ENCODE assay signal across 22 cellular contexts in the genomic region with DNA sequence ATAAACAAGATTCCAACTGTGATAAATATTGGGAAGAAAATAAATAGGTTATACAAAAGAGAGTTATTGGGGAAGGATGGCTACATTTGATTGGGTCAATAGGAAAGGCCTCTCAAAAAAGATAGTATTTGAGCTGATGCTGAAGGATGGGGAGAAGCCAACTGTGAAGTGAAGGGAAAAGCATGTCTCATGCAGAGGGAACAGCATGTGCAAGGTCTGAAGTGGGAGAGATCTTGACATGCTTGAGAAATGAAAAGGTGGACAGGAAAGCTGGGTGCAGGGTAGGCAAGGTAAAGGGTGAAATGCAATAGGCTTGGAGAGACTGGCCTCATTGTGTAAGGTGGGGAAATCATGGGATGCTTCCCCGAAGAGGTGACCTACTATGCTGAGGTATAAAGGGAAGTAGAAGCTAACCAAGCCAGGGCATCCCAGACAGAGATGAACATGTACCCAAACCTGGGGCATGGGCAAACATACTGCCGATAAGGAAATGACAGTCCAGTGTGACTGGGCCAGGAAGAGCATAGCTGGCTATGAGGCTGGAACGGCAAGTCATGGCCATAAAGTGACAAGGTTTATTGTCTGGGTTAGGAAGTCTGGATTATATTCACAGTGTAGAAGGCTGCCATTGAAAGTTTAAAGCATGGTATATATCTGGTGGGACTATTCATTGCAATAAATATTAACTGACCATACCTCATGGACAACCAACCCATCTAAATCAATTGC.
"Had no signal": no experiment of that assay in that cellular context is flagged by ENCODE, and none has a peak within 500 bp of the region (broad histone marks: within the 10 kb centered on the region; RNA-seq: fewer than 3 reads in every experiment).

No MANE protein-coding gene starts in this region.

- H3K9me3 Mint-ChIP-seq: activated B cell treated with CpG ODN at 0.5 μM for 24 hours; activated naive CD4-positive, alpha-beta T cell treated with anti-CD3 and anti-CD28 coated beads for 36 hours; dendritic cell treated with granulocyte-macrophage colony-stimulating factor and Interleukin-4, amounts not matched to agents 40 ng/mL and 50 ng/mL, for 4 days; nephron; stimulated activated naive B cell treated with anti-CD40 and anti-IgM and Interleukin-4, amounts not matched to agents 10 μg/mL and 1 μg/mL and 100 μg/mL, for 72 hours had no signal

- H3K9me3 ChIP-seq: left ventricle myocardium inferior, sigmoid colon had no signal

- H3K27me3 Mint-ChIP-seq: activated B cell treated with CpG ODN at 0.5 μM for 24 hours; activated CD4-positive, alpha-beta T cell treated with anti-CD3 and anti-CD28 coated beads for 36 hours; activated naive CD8-positive, alpha-beta T cell treated with anti-CD3 and anti-CD28 coated beads, Interleukin-2, amount 10 ng/mL, durations not matched to agents 7 days and 5 days; dendritic cell treated with granulocyte-macrophage colony-stimulating factor and Interleukin-4, amounts not matched to agents 40 ng/mL and 50 ng/mL, for 4 days had no signal

- H3K4me1 ChIP-seq: left ventricle myocardium inferior had no signal

- H3K27ac ChIP-seq: left ventricle myocardium inferior, sigmoid colon had no signal

- H3K27ac Mint-ChIP-seq: activated B cell treated with CpG ODN at 0.5 μM for 24 hours; activated CD4-positive, alpha-beta T cell treated with anti-CD3 and anti-CD28 coated beads for 36 hours; activated naive CD4-positive, alpha-beta T cell treated with anti-CD3 and anti-CD28 coated beads for 36 hours; activated naive CD8-positive, alpha-beta T cell treated with anti-CD3 and anti-CD28 coated beads, Interleukin-2, amount 10 ng/mL, durations not matched to agents 7 days and 5 days; dendritic cell treated with granulocyte-macrophage colony-stimulating factor and Interleukin-4, amounts not matched to agents 40 ng/mL and 50 ng/mL, for 4 days; immature natural killer cell; nephron; stimulated activated naive B cell treated with anti-CD40 and anti-IgM and Interleukin-4, amounts not matched to agents 10 μg/mL and 1 μg/mL and 100 μg/mL, for 72 hours had no signal

- H3K36me3 Mint-ChIP-seq: activated naive CD8-positive, alpha-beta T cell treated with anti-CD3 and anti-CD28 coated beads, Interleukin-2, amount 10 ng/mL, durations not matched to agents 7 days and 5 days; immature natural killer cell; stimulated activated naive B cell treated with anti-CD40 and anti-IgM and Interleukin-4, amounts not matched to agents 10 μg/mL and 1 μg/mL and 100 μg/mL, for 72 hours had no signal

- H3K4me1 Mint-ChIP-seq: activated B cell treated with CpG ODN at 0.5 μM for 24 hours; activated CD4-positive, alpha-beta T cell treated with anti-CD3 and anti-CD28 coated beads for 36 hours; activated naive CD8-positive, alpha-beta T cell treated with anti-CD3 and anti-CD28 coated beads, Interleukin-2, amount 10 ng/mL, durations not matched to agents 7 days and 5 days; immature natural killer cell; stimulated activated naive B cell treated with anti-CD40 and anti-IgM and Interleukin-4, amounts not matched to agents 10 μg/mL and 1 μg/mL and 100 μg/mL, for 72 hours had no signal

- H3K4me3 Mint-ChIP-seq: activated B cell treated with CpG ODN at 0.5 μM for 24 hours; activated CD4-positive, alpha-beta T cell treated with anti-CD3 and anti-CD28 coated beads for 36 hours; activated naive CD4-positive, alpha-beta T cell treated with anti-CD3 and anti-CD28 coated beads for 36 hours; activated naive CD8-positive, alpha-beta T cell treated with anti-CD3 and anti-CD28 coated beads, Interleukin-2, amount 10 ng/mL, durations not matched to agents 7 days and 5 days; dendritic cell treated with granulocyte-macrophage colony-stimulating factor and Interleukin-4, amounts not matched to agents 40 ng/mL and 50 ng/mL, for 4 days; immature natural killer cell; nephron; stimulated activated naive B cell treated with anti-CD40 and anti-IgM and Interleukin-4, amounts not matched to agents 10 μg/mL and 1 μg/mL and 100 μg/mL, for 72 hours had no signal

- DNase-seq: activated B cell treated with CpG ODN at 0.5 μM for 24 hours; activated CD4-positive, alpha-beta T cell treated with anti-CD3 and anti-CD28 coated beads for 36 hours; activated CD4-positive, alpha-beta T cell treated with anti-CD3 and anti-CD28 coated beads, Interleukin-2, amount 50 U/mL, for 4 hours; activated CD8-positive, alpha-beta memory T cell treated with anti-CD3 and anti-CD28 coated beads, Interleukin-2, amount 50 U/mL, for 48 hours; activated naive CD4-positive, alpha-beta T cell treated with anti-CD3 and anti-CD28 coated beads for 36 hours; activated naive CD8-positive, alpha-beta T cell treated with anti-CD3 and anti-CD28 coated beads, Interleukin-2, amount 10 ng/mL, durations not matched to agents 7 days and 5 days; activated T-cell treated with anti-CD3 and anti-CD28 coated beads, Interleukin-2, amount 50 U/mL, for 48 hours; effector CD8-positive, alpha-beta T cell; erythroblast; foreskin fibroblast; immature natural killer cell; left ventricle myocardium inferior; mammary epithelial cell; occipital lobe; sigmoid colon; stimulated activated CD4-positive, alpha-beta T cell treated with anti-CD3 and anti-CD28 coated beads, Interleukin-2, amount 100 ng/mL, for 48 hours; stimulated activated CD8-positive, alpha-beta memory T cell treated with anti-CD3 and anti-CD28 coated beads, Interleukin-4, amount 100 ng/mL, for 48 hours; stimulated activated naive B cell treated with anti-CD40 and anti-IgM and Interleukin-4, amounts not matched to agents 10 μg/mL and 1 μg/mL and 100 μg/mL, for 72 hours; T-helper 1 cell; T-helper 9 cell had no signal

- H3K4me3 ChIP-seq: left ventricle myocardium inferior, sigmoid colon had no signal

- H3K27me3 ChIP-seq: sigmoid colon had no signal

- ATAC-seq: activated CD4-positive, alpha-beta T cell treated with anti-CD3 and anti-CD28 coated beads for 36 hours; stimulated activated naive B cell treated with anti-CD40 and anti-IgM and Interleukin-4, amounts not matched to agents 10 μg/mL and 1 μg/mL and 100 μg/mL, for 72 hours had no signal

- H3K36me3 ChIP-seq: left ventricle myocardium inferior, sigmoid colon had no signal
